11 cellular contexts compared by ENCODE assay signal in the genomic region with DNA sequence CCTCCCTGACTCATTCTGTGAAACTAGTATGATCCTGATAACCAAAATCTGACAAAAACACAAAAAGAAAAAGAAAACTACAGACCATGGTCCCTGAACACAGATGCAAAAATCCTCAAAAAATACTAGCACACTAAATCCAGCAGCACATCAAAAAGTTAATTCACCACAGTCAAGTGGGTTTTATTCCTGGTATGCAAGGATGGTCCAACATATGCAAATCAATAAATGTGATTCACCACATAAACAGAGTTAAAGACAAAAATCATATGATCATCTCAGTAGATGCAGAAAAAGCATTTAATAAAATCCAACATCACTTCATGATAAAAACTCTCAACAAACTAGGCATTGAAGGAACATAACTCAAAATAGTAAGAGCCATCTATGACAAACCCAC. TPM values are rescaled to one million over a fixed set of nuclear protein-coding genes. Genes with fewer than 3 reads are reported as not detected.
"Had no signal": no experiment of that assay in that cellular context is flagged by ENCODE, and none has a peak within 500 bp of the region (broad histone marks: within the 10 kb centered on the region; RNA-seq: fewer than 3 reads in every experiment).

No MANE protein-coding gene starts in this region.

- H2AFZ ChIP-seq: GM23248 had no signal

- DNase-seq: GM23248, GOT3, H9, HCEC 1CT, HFFc6, IMR-90, Kasumi-1, KG1 had no signal

- H3K4me3 ChIP-seq: GM23248, K562 had no signal

- H3K9ac ChIP-seq: GM23248 had no signal

- FAIRE-seq: H54, HTR-8/SVneo, K562 had no signal

- ATAC-seq: K562 had no signal

- H3K27ac ChIP-seq: GM23248 had no signal

RNA-seq across cellular contexts. Expression of gene SAXO2, which starts 12.8 kb away (rescaled TPM):
- total RNA-seq: GM23248, IMR-90 had no signal
